In the genomic region with DNA sequence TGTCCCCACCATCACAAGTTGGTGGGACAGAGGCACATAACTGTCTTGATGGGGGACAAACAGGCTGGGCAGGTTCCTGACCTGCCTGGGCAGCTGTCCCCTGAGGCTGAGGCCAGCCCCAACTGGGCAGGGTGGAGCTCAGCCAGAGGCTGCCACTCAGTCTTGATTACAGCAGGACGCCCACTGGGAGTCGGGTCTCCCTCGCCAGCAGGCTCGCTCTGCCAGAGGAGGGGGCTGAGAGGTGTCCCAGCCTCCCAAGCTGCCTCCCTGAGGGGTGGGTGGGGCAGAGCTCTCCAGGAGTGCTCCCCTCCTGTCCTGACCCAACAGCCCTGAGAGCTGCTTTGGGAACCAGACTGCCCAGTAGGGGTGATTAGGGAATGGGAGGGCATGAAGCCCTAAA, we compare ENCODE assay signal across 16 cellular contexts. TPM values are rescaled to one million over a fixed set of nuclear protein-coding genes. Genes with fewer than 3 reads are reported as not detected.
A peak's percentile ranks its signal among the peaks of the same experiment; 100 is the strongest.
DNase-seq lines count a peak whose midpoint lies in the region; ATAC-seq, FAIRE-seq and TF ChIP-seq lines count a peak whose summit lies in the region.
"Had no signal": no experiment of that assay in that cellular context is flagged by ENCODE, and none has a peak within 500 bp of the region (broad histone marks: within the 10 kb centered on the region; RNA-seq: fewer than 3 reads in every experiment).

No MANE protein-coding gene starts in this region.

- H3K27ac Mint-ChIP-seq in CD4-positive, alpha-beta memory T cell, result peak overlapping the region; percentile 19 to 93 (median 83)

- H3K79me1 ChIP-seq in IMR-90 (ENCODE audit: low read depth in 1 of 2, low read length in 2 of 2) (peaks cover 18 to 27% of the 10 kb centered on the region in 2 experiments), H1 (ENCODE audit: low read depth, low read length) (peaks cover 14% of the 10 kb centered on the region)

- H3K56ac ChIP-seq in IMR-90 (ENCODE audit: extremely low read depth, insufficient read depth, low read length) (no peak overlapping the region), H1 (replicated peaks; ENCODE audit: insufficient read length, low read depth, low read length) (no peak overlapping the region)

- H3K18ac ChIP-seq in IMR-90 (ENCODE audit: low read depth, low read length) (no peak overlapping the region), H1 (ENCODE audit: extremely low read depth, low read length) (no peak overlapping the region)

- no CpG with 5 or more reads among the region's 4 CpGs for WGBS in IMR-90 (ENCODE audit: extremely low coverage in 2 of 2, insufficient read length in 1 of 2), 2 experiments
- 68% methylated on average over 4 of the region's 4 CpGs; no CpG with 5 or more reads in 1 of the 2 experiments for WGBS in H1 (ENCODE audit: extremely low coverage in 1 of 2, insufficient coverage in 1 of 2, insufficient read length in 1 of 2, insufficient replicate concordance in 2 of 2, low coverage in 1 of 2, low lambda C conversion rate in 2 of 2, missing lambda C conversion rate in 1 of 2), 2 experiments

- H3K27ac ChIP-seq in CD4-positive, alpha-beta memory T cell (ENCODE audit: low read depth, low read length), result no peak overlapping the region
- no peak overlapping the region for H3K27ac ChIP-seq in IMR-90 (ENCODE audit: insufficient read depth, low read length)
- H3K27ac ChIP-seq in H1 (ENCODE audit: low read depth, low read length), result no peak overlapping the region
- no peak overlapping the region for H3K27ac ChIP-seq in osteoblast (ENCODE audit: low read depth, low read length)
- H3K27ac ChIP-seq: body of pancreas, C4-2B, WERI-Rb-1 had no signal

- peaks cover 60% of the 10 kb centered on the region for H3K4me1 ChIP-seq in CD4-positive, alpha-beta memory T cell (ENCODE audit: insufficient read depth, low read length)
- H3K4me1 ChIP-seq in IMR-90 (ENCODE audit: control insufficient read depth, insufficient read depth, low read length) (peaks cover 11% of the 10 kb centered on the region), H1 (replicated peaks in 1 of 4; ENCODE audit: control insufficient read depth in 3 of 4, insufficient read depth in 4 of 4, low read length in 3 of 4) (peaks cover 0 to 16% (median 9%) of the 10 kb centered on the region in 4 experiments; a peak in 6 of 7 replicates), osteoblast (ENCODE audit: insufficient read depth, low read length) (peaks cover 19% of the 10 kb centered on the region)

- DNase-seq in CD4-positive, alpha-beta memory T cell, result no peak
- DNase-seq in IMR-90 (no peak), H1 (ENCODE audit: low read depth in 1 of 2, low spot score in 2 of 2) (no peak), osteoblast (ENCODE audit: insufficient read length, low spot score, missing footprints) (peak; percentile 23), NCI-H187 treated with DMSO at 0.1 percent for 48 hours (lab: John Stamatoyannopoulos, UW) (no peak), cardiac septum (ENCODE audit: low spot score) (no peak)
- DNase-seq: activated T-cell treated with anti-CD3 and anti-CD28 coated beads, Interleukin-2, amount 50 U/mL, for 4 hours; body of pancreas; effector CD8-positive, alpha-beta T cell; MG63; stimulated activated naive CD4-positive, alpha-beta T cell; WERI-Rb-1 had no signal

- H3K4ac ChIP-seq in IMR-90 (ENCODE audit: low read depth, low read length) (no peak overlapping the region; the same call in 1 of the 2 replicates), H1 (replicated peaks; ENCODE audit: insufficient read length, low read depth, low read length) (no peak overlapping the region)

- H3K36me3 Mint-ChIP-seq in CD4-positive, alpha-beta memory T cell, result peaks cover 8 to 22% of the 10 kb centered on the region in 2 donors

- H3K23me2 ChIP-seq in H1 (ENCODE audit: low read depth, low read length), result peaks cover 9% of the 10 kb centered on the region; the same call in 1 of the 2 replicates

- H4K91ac ChIP-seq in IMR-90 (ENCODE audit: insufficient read depth, low read depth, low read length) (no peak overlapping the region), H1 (replicated peaks; ENCODE audit: insufficient read length, low read length) (no peak overlapping the region)

- H3K23ac ChIP-seq in IMR-90 (ENCODE audit: low read depth, low read length) (no peak overlapping the region), H1 (ENCODE audit: insufficient read length) (no peak overlapping the region)

- H3K4me3 ChIP-seq in CD4-positive, alpha-beta memory T cell (ENCODE audit: low read length in 2 of 2), result no peak overlapping the region
- H3K4me3 ChIP-seq in IMR-90 (ENCODE audit: insufficient read depth, low read depth, low read length) (no peak overlapping the region), H1 (ENCODE audit: extremely low read depth in 1 of 4, insufficient read depth in 2 of 4, low read depth in 3 of 4, low read length in 4 of 4) (no peak overlapping the region), osteoblast (ENCODE audit: insufficient read depth, low read length) (no peak overlapping the region)
- H3K4me3 ChIP-seq: body of pancreas, HAP-1, MG63 had no signal

- intact Hi-C loops in CD4-positive, alpha-beta memory T cell (cut with micrococcal nuclease), result no loop called here
- intact Hi-C loops in IMR-90 (cut with micrococcal nuclease), result no loop called here
- intact Hi-C loops in cardiac septum (cut with DNase I), result no loop called here

- no peak overlapping the region for H3K4me2 ChIP-seq in IMR-90 (ENCODE audit: low read depth, low read length)
- no peak overlapping the region for H3K4me2 ChIP-seq in H1 (ENCODE audit: insufficient read depth in 1 of 2, low read depth in 2 of 2, low read length in 2 of 2)
- no peak overlapping the region for H3K4me2 ChIP-seq in osteoblast (ENCODE audit: insufficient read depth, low read length)

- H3K79me2 ChIP-seq in H1 (ENCODE audit: control insufficient read depth in 1 of 2, insufficient read depth in 2 of 2, low read length in 2 of 2), result peaks cover 0 to 21% of the 10 kb centered on the region in 2 experiments; a peak in 3 of 4 replicates
- H3K79me2 ChIP-seq in osteoblast (ENCODE audit: insufficient read depth, low read length), result peaks cover 21% of the 10 kb centered on the region

- H3K9me1 ChIP-seq in IMR-90 (ENCODE audit: insufficient read depth, low read length), result peaks cover 6% of the 10 kb centered on the region

- H2AK9ac ChIP-seq in IMR-90 (replicated peaks; ENCODE audit: low read depth, low read length, poor library complexity), result no peak overlapping the region

- H2AK5ac ChIP-seq in IMR-90 (ENCODE audit: low read depth, low read length) (peak overlapping the region; percentile 55), H1 (ENCODE audit: low read depth, low read length) (0 out of 2 replicates have a peak overlapping the region, but pooled peaks have one; percentile 82)

- no TSS peak for BruUV-seq in IMR-90 (replicated peaks; lab: Mats Ljungman, UMichigan)

- POLR2A ChIA-PET in CD4-positive, alpha-beta memory T cell (lab: Charles Lee; ENCODE audit: partially characterized antibody), result interaction anchor here (1.9 to 7.2 kb wide), 6 partner anchors 12 to 103 kb away, joined by 12 to 59 read pairs (median 26); a partner anchor contains a TSS
- POLR2A ChIA-PET in IMR-90 (lab: Charles Lee; ENCODE audit: unreplicated experiment), result no interaction called here
- POLR2A ChIA-PET in H1 (lab: Charles Lee; ENCODE audit: partially characterized antibody), result interaction anchor here (1.2 to 1.6 kb wide), 2 partner anchors 9 to 90 kb away, joined by 3 read pairs; no protein-coding TSS in a partner anchor

- no peak overlapping the region for H4K5ac ChIP-seq in IMR-90 (ENCODE audit: low read depth, low read length)
- no peak overlapping the region for H4K5ac ChIP-seq in H1 (ENCODE audit: insufficient read length, low read depth, low read length)

- no peak for FAIRE-seq in H1 (lab: Jason Lieb, UNC)

- H3K36me3 ChIP-seq in CD4-positive, alpha-beta memory T cell (ENCODE audit: insufficient read depth, low read length), result no peaks in the 10 kb centered on the region
- H3K36me3 ChIP-seq in IMR-90 (ENCODE audit: control insufficient read depth, insufficient read depth, low read length), result peaks cover 6% of the 10 kb centered on the region; the same call in 1 of the 2 replicates
- H3K36me3 ChIP-seq in H1 (ENCODE audit: control insufficient read depth in 2 of 4, insufficient read depth in 4 of 4, low read length in 3 of 4), result peaks cover 3 to 8% (median 7%) of the 10 kb centered on the region in 4 experiments; a peak in 5 of 8 replicates
- H3K36me3 ChIP-seq in osteoblast (ENCODE audit: insufficient read depth, low read length), result peaks cover 7% of the 10 kb centered on the region
- H3K36me3 ChIP-seq: HAP-1 had no signal

- H3K9me3 Mint-ChIP-seq in CD4-positive, alpha-beta memory T cell, result no peaks in the 10 kb centered on the region
- H3K9me3 Mint-ChIP-seq: activated T-cell treated with anti-CD3 and anti-CD28 coated beads, Interleukin-2, amount 50 U/mL, for 4 hours had no signal

- H4K20me1 ChIP-seq in IMR-90 (ENCODE audit: insufficient read depth, low read length) (peaks cover 21% of the 10 kb centered on the region), H1 (replicated peaks in 1 of 2; ENCODE audit: control insufficient read depth in 1 of 2, insufficient read depth in 2 of 2, low read length in 2 of 2) (peaks cover 9 to 12% of the 10 kb centered on the region in 2 experiments), osteoblast (ENCODE audit: insufficient read depth, low read length) (peaks cover 20% of the 10 kb centered on the region)

- peaks cover 36 to 69% (median 52%) of the 10 kb centered on the region in 4 donors for H3K4me1 Mint-ChIP-seq in CD4-positive, alpha-beta memory T cell

- H3K9ac ChIP-seq in IMR-90 (ENCODE audit: low read depth, low read length) (no peak overlapping the region), H1 (replicated peaks in 1 of 4; ENCODE audit: extremely low read depth in 1 of 4, low read depth in 3 of 4, low read length in 3 of 4) (no peak overlapping the region)

- no peak for TF ChIP-seq EP300 in H1 (IDR thresholded peaks at IDR 0.05; ENCODE audit: borderline replicate concordance in 1 of 2, low read depth in 2 of 2, low read length in 2 of 2)

- H3K4me3 Mint-ChIP-seq in CD4-positive, alpha-beta memory T cell, result peak overlapping the region in 5 of 8 donors; percentile 10 to 54 (median 36)

- ATAC-seq in IMR-90 (ENCODE audit: low read depth) (no peak), GM21737 (IDR thresholded peaks at IDR 0.05; ENCODE audit: unreplicated experiment) (no peak)
- ATAC-seq: activated T-cell treated with anti-CD3 and anti-CD28 coated beads, Interleukin-2, amount 50 U/mL, for 4 hours; body of pancreas; sciatic nerve had no signal

- no peak for TF ChIP-seq CTCF in IMR-90 (conservative IDR thresholded peaks at IDR 0.05; ENCODE audit: low read depth, low read length)
- TF ChIP-seq CTCF in H1 (IDR thresholded peaks at IDR 0.05; ENCODE audit: control extremely low read depth in 1 of 3, insufficient read depth in 1 of 3, low read depth in 1 of 3, low read length in 3 of 3), result no peak
- no peak for TF ChIP-seq CTCF in osteoblast (IDR thresholded peaks at IDR 0.05; ENCODE audit: extremely low read depth, low read depth, low read length)

- no peak for TF ChIP-seq POLR2A in IMR-90 (IDR thresholded peaks at IDR 0.05; ENCODE audit: low read depth, low read length)
- no peak for TF ChIP-seq POLR2A in H1 (IDR thresholded peaks at IDR 0.05; ENCODE audit: control extremely low read depth in 1 of 2, low read depth in 2 of 2, low read length in 2 of 2)

- H3K9me3 ChIP-seq in CD4-positive, alpha-beta memory T cell (ENCODE audit: control insufficient read depth in 1 of 2, low read length in 2 of 2), result no peaks in the 10 kb centered on the region
- no peaks in the 10 kb centered on the region for H3K9me3 ChIP-seq in IMR-90 (ENCODE audit: control insufficient read depth, insufficient read depth, low read length)
- no peaks in the 10 kb centered on the region for H3K9me3 ChIP-seq in H1 (ENCODE audit: insufficient read depth in 2 of 2, low read depth in 1 of 2, low read length in 1 of 2)
- no peaks in the 10 kb centered on the region for H3K9me3 ChIP-seq in osteoblast (ENCODE audit: low read depth, low read length)
- H3K9me3 ChIP-seq: body of pancreas, HAP-1, MG63 had no signal

- H2BK20ac ChIP-seq in IMR-90 (ENCODE audit: low read depth, low read length) (no peak overlapping the region; the same call in 1 of the 2 replicates), H1 (ENCODE audit: low read length) (no peak overlapping the region)

- CTCF ChIA-PET in CD4-positive, alpha-beta memory T cell (lab: Charles Lee; ENCODE audit: partially characterized antibody), result interaction anchor here (1.3 to 20.2 kb wide), 5 partner anchors 10 to 61 kb away, joined by 5 to 726 read pairs (median 6); no protein-coding TSS in a partner anchor
- CTCF ChIA-PET in IMR-90 (lab: Yijun Ruan, JAX) (no interaction called here), H1 (lab: Charles Lee; ENCODE audit: partially characterized antibody) (interaction anchor here (0.9 to 27.0 kb wide), 4 partner anchors 12 to 60 kb away, joined by 4 to 681 read pairs (median 261); no protein-coding TSS in a partner anchor)

- in situ Hi-C loops in IMR-90 (cut with MboI; ENCODE audit: low sequenced_read_pairs), result no loop called here

- H2BK120ac ChIP-seq in IMR-90 (ENCODE audit: low read depth, low read length) (no peak overlapping the region), H1 (replicated peaks; ENCODE audit: low read depth, low read length) (no peak overlapping the region)

- 0 out of 2 replicates have a peak overlapping the region, but pooled peaks have one; percentile 35 for H2BK12ac ChIP-seq in H1 (ENCODE audit: low read depth, low read length)

- H3K27me3 ChIP-seq in CD4-positive, alpha-beta memory T cell (ENCODE audit: insufficient read depth, low read length), result no peaks in the 10 kb centered on the region
- no peaks in the 10 kb centered on the region for H3K27me3 ChIP-seq in IMR-90 (ENCODE audit: control insufficient read depth, insufficient read depth, low read length)
- H3K27me3 ChIP-seq in H1 (replicated peaks in 1 of 4; ENCODE audit: control insufficient read depth in 3 of 4, extremely low read depth in 1 of 4, insufficient read depth in 3 of 4, low read length in 3 of 4), result peaks cover 0 to 3% (median 0%) of the 10 kb centered on the region in 4 experiments; a peak in 1 of 7 replicates
- no peaks in the 10 kb centered on the region for H3K27me3 ChIP-seq in osteoblast (ENCODE audit: insufficient read depth, low read length)
- H3K27me3 ChIP-seq: body of pancreas, MG63 had no signal

- H3K27me3 Mint-ChIP-seq in CD4-positive, alpha-beta memory T cell, result no peaks in the 10 kb centered on the region

- no peak overlapping the region for H3K14ac ChIP-seq in IMR-90 (replicated peaks; ENCODE audit: low read depth, low read length)
- H3K14ac ChIP-seq in H1 (ENCODE audit: insufficient read length), result no peak overlapping the region

- dilution Hi-C loops in IMR-90 (cut with HindIII; ENCODE audit: low sequenced_read_pairs, unreplicated experiment), result no loop called here

- no peak overlapping the region for H2BK5ac ChIP-seq in IMR-90 (ENCODE audit: low read depth, low read length, poor library complexity, severe bottlenecking)
- H2BK5ac ChIP-seq in H1 (ENCODE audit: low read depth, low read length), result no peak overlapping the region

- no peak for TF ChIP-seq RAD21 in IMR-90 (IDR thresholded peaks at IDR 0.05; ENCODE audit: low read length)
- no peak for TF ChIP-seq RAD21 in H1 (IDR thresholded peaks at IDR 0.05 in 1 of 2, conservative IDR thresholded peaks at IDR 0.05 in 1 of 2; ENCODE audit: low read depth in 2 of 2, low read length in 2 of 2)

- H2BK15ac ChIP-seq in IMR-90 (ENCODE audit: low read depth, low read length), result no peak overlapping the region
- peak overlapping the region; percentile 92; the same call in 1 of the 2 replicates for H2BK15ac ChIP-seq in H1 (ENCODE audit: low read length)

- H2AFZ ChIP-seq in IMR-90 (replicated peaks; ENCODE audit: low read length, poor library complexity), result no peak overlapping the region
- no peak overlapping the region for H2AFZ ChIP-seq in H1 (ENCODE audit: low read length)
- no peak overlapping the region for H2AFZ ChIP-seq in osteoblast (ENCODE audit: low read length)

- no peak overlapping the region for H4K8ac ChIP-seq in IMR-90 (ENCODE audit: low read depth in 2 of 2, low read length in 2 of 2)
- H4K8ac ChIP-seq in H1 (ENCODE audit: extremely low read depth, insufficient read depth, low read length), result no peak overlapping the region

RNA-seq across cellular contexts. Expression of a gene that starts 1.8 kb away (rescaled TPM):
- total RNA-seq in CD4-positive, alpha-beta memory T cell, result 10 to 100 TPM; 64.3 to 70.4 TPM
- polyA plus RNA-seq in CD4-positive, alpha-beta memory T cell, result 1 to 10 TPM; 3.8 to 7.8 TPM
- total RNA-seq in IMR-90 (2012; rRNA removed), result 18.9 and 20.4 TPM in 2 replicates
- 24.0 and 25.4 TPM in 2 replicates for polyA plus RNA-seq in IMR-90 (2012; rRNA removed)
- polyA plus RNA-seq in IMR-90 (2012; cell fraction: cytosol; rRNA removed), result 19.3 and 21.1 TPM in 2 replicates
- 51.4 and 75.4 TPM in 2 replicates for polyA plus RNA-seq in IMR-90 (2012; cell fraction: nucleus; rRNA removed; ENCODE audit: low replicate concordance)
- 29.9 and 31.7 TPM in 2 replicates for total RNA-seq in H1 (2021; fragmentation: NEBNext Ultra II Directional; extraction: Animal tissue kit (Norgen Biotek cat#: 25700))
- 28.9 and 31.9 TPM in 2 replicates for polyA plus RNA-seq in H1 (2011; rRNA removed)
- polyA plus RNA-seq in H1 (2011; cell fraction: cytosol; rRNA removed), result 37.7 TPM
- polyA plus RNA-seq in H1 (2011; cell fraction: nucleus; rRNA removed), result 77.7 TPM
- 31.3 to 38.7 TPM (median 34.5 TPM) in 4 replicates for polyA plus RNA-seq in H1 (2012, experiment 1 of 2)
- 22.7 TPM for polyA plus RNA-seq in H1 (2012, experiment 2 of 2)
- 23.2 TPM for polyA plus RNA-seq in H1 (2013, experiment 1 of 2)
- polyA plus RNA-seq in H1 (2013, experiment 2 of 2), result 21.7 TPM
- polyA minus RNA-seq in H1 (2011; rRNA and poly(A)+ RNA removed), result 38.9 and 49.0 TPM in 2 replicates
- polyA minus RNA-seq in H1 (2011; cell fraction: cytosol; rRNA and poly(A)+ RNA removed), result 20.9 TPM
- polyA minus RNA-seq in H1 (2011; cell fraction: nucleus; rRNA and poly(A)+ RNA removed), result 32.5 TPM
- 22.4 and 28.3 TPM in 2 replicates for total RNA-seq in osteoblast
- total RNA-seq in cardiac septum, result 12.7 TPM

RNA-seq across cellular contexts. Expression of a gene that starts 34.8 kb away (rescaled TPM):
- under 1 TPM; 0.64 to 0.91 TPM for total RNA-seq in CD4-positive, alpha-beta memory T cell
- polyA plus RNA-seq in CD4-positive, alpha-beta memory T cell, result not detected
- total RNA-seq in IMR-90 (2012; rRNA removed), result 115 and 123 TPM in 2 replicates
- 230 and 283 TPM in 2 replicates for polyA plus RNA-seq in IMR-90 (2012; rRNA removed)
- polyA plus RNA-seq in IMR-90 (2012; cell fraction: cytosol; rRNA removed), result 215 and 255 TPM in 2 replicates
- polyA plus RNA-seq in IMR-90 (2012; cell fraction: nucleus; rRNA removed; ENCODE audit: low replicate concordance), result 331 and 562 TPM in 2 replicates
- 23.8 and 26.1 TPM in 2 replicates for total RNA-seq in H1 (2021; fragmentation: NEBNext Ultra II Directional; extraction: Animal tissue kit (Norgen Biotek cat#: 25700))
- 15.8 and 16.2 TPM in 2 replicates for polyA plus RNA-seq in H1 (2011; rRNA removed)
- polyA plus RNA-seq in H1 (2011; cell fraction: cytosol; rRNA removed), result 19.5 TPM
- polyA plus RNA-seq in H1 (2011; cell fraction: nucleus; rRNA removed), result 21.1 TPM
- 19.7 to 29.1 TPM (median 26.3 TPM) in 4 replicates for polyA plus RNA-seq in H1 (2012, experiment 1 of 2)
- polyA plus RNA-seq in H1 (2012, experiment 2 of 2), result 23.8 TPM
- polyA plus RNA-seq in H1 (2013, experiment 1 of 2), result 30.9 TPM
- polyA plus RNA-seq in H1 (2013, experiment 2 of 2), result 32.5 TPM
- polyA minus RNA-seq in H1 (2011; rRNA and poly(A)+ RNA removed), result 9.7 and 10.8 TPM in 2 replicates
- polyA minus RNA-seq in H1 (2011; cell fraction: cytosol; rRNA and poly(A)+ RNA removed), result 6.0 TPM
- 4.4 TPM for polyA minus RNA-seq in H1 (2011; cell fraction: nucleus; rRNA and poly(A)+ RNA removed)
- total RNA-seq in osteoblast, result 27.9 and 40.7 TPM in 2 replicates
- total RNA-seq in cardiac septum, result 15.3 TPM
